ENCODE assay signal across 1 cellular context in genomic region chrX:137352101-137352660, GRCh38.
TF ChIP-seq lines count a peak whose summit lies in the region.

No MANE protein-coding gene starts in this region.

TF ChIP-seq in GM12878, 131 proteins besides CTCF, POLR2A, EP300 and RAD21 (continued from another document):
- TF ChIP-seq, protein P1, sequence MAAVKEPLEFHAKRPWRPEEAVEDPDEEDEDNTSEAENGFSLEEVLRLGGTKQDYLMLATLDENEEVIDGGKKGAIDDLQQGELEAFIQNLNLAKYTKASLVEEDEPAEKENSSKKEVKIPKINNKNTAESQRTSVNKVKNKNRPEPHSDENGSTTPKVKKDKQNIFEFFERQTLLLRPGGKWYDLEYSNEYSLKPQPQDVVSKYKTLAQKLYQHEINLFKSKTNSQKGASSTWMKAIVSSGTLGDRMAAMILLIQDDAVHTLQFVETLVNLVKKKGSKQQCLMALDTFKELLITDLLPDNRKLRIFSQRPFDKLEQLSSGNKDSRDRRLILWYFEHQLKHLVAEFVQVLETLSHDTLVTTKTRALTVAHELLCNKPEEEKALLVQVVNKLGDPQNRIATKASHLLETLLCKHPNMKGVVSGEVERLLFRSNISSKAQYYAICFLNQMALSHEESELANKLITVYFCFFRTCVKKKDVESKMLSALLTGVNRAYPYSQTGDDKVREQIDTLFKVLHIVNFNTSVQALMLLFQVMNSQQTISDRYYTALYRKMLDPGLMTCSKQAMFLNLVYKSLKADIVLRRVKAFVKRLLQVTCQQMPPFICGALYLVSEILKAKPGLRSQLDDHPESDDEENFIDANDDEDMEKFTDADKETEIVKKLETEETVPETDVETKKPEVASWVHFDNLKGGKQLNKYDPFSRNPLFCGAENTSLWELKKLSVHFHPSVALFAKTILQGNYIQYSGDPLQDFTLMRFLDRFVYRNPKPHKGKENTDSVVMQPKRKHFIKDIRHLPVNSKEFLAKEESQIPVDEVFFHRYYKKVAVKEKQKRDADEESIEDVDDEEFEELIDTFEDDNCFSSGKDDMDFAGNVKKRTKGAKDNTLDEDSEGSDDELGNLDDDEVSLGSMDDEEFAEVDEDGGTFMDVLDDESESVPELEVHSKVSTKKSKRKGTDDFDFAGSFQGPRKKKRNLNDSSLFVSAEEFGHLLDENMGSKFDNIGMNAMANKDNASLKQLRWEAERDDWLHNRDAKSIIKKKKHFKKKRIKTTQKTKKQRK (IDR thresholded peaks at IDR 0.05; ENCODE audit: low read depth, low read length): no peak
